1 cellular context compared by ENCODE assay signal in genomic region chr12:69623970-69624369, GRCh38.
TF ChIP-seq lines count a peak whose summit lies in the region.

No MANE protein-coding gene starts in this region.

TF ChIP-seq in K562, 482 proteins besides CTCF, POLR2A, EP300 and RAD21 (continued from another document and continues in another):
- peak in 1 of 2 experiments; percentile 84; a peak in 2 of 4 replicates for TF ChIP-seq ZNF318 (IDR thresholded peaks at IDR 0.05; ENCODE audit: borderline replicate concordance in 1 of 2, low read depth in 1 of 2)
- TF ChIP-seq ZEB2 (IDR thresholded peaks at IDR 0.05): peak; percentile 92
- TF ChIP-seq PHB (CRISPR knock-in tag; IDR thresholded peaks at IDR 0.05): no peak
- peak; percentile 55; the same call in 1 of the 2 replicates for TF ChIP-seq KLF6 (CRISPR knock-in tag; IDR thresholded peaks at IDR 0.05; ENCODE audit: borderline replicate concordance)
- TF ChIP-seq USF2 (CRISPR knock-in tag; IDR thresholded peaks at IDR 0.05): peak; percentile 26; the same call in 1 of the 2 replicates
- peak; percentile 86 for TF ChIP-seq MXI1 (IDR thresholded peaks at IDR 0.05; ENCODE audit: low read depth, low read length)
- TF ChIP-seq RBM25 (IDR thresholded peaks at IDR 0.05; ENCODE audit: low read depth, low read length, severe bottlenecking): no peak
- no peak for TF ChIP-seq ZNF512 (tag; IDR thresholded peaks at IDR 0.05)
- TF ChIP-seq CC2D1A (IDR thresholded peaks at IDR 0.05): peak; percentile 98; the same call in 1 of the 2 replicates
- no peak for TF ChIP-seq SLC30A9 (CRISPR knock-in tag; IDR thresholded peaks at IDR 0.05)
- peak; percentile 96 for TF ChIP-seq ZKSCAN8 (CRISPR knock-in tag; IDR thresholded peaks at IDR 0.05)
- peak; percentile 44 to 80 for TF ChIP-seq NCOA2 (IDR thresholded peaks at IDR 0.05; ENCODE audit: partially characterized antibody in 2 of 2)
- no peak for TF ChIP-seq DDX20 (tag; IDR thresholded peaks at IDR 0.05; ENCODE audit: low read depth)
- no peak for TF ChIP-seq ZNF212 (CRISPR knock-in tag; IDR thresholded peaks at IDR 0.05)
- TF ChIP-seq EZH2 (IDR thresholded peaks at IDR 0.05; ENCODE audit: borderline replicate concordance, low read depth, low read length): no peak
- peak; percentile 100 for TF ChIP-seq NCOR1 (IDR thresholded peaks at IDR 0.05)
- no peak for TF ChIP-seq ELK1 (CRISPR knock-in tag; IDR thresholded peaks at IDR 0.05)
- no peak for TF ChIP-seq TRIM25 (IDR thresholded peaks at IDR 0.05; ENCODE audit: borderline replicate concordance)
- peak in 1 of 2 experiments; percentile 91 for TF ChIP-seq AFF1 (IDR thresholded peaks at IDR 0.05; ENCODE audit: low read depth in 1 of 2, partially characterized antibody in 2 of 2)
- TF ChIP-seq GMEB1 (CRISPR knock-in tag; IDR thresholded peaks at IDR 0.05): no peak
- TF ChIP-seq PTTG1 (tag; IDR thresholded peaks at IDR 0.05; ENCODE audit: low read depth): no peak
- no peak for TF ChIP-seq NR1H2 (CRISPR knock-in tag; IDR thresholded peaks at IDR 0.05)
- TF ChIP-seq ZNF76 (CRISPR knock-in tag; IDR thresholded peaks at IDR 0.05; ENCODE audit: borderline replicate concordance): 0 out of 2 replicates have a peak, but pooled peaks have one; percentile 64
